In genomic region chr2:151853070-151853758, GRCh38 we compare ENCODE assay signal across 1 cellular context.
TF ChIP-seq lines count a peak whose summit lies in the region.

No MANE protein-coding gene starts in this region.

TF ChIP-seq in HepG2, 621 proteins besides CTCF, POLR2A, EP300 and RAD21 (continued from another document and continues in another):
- no peak for TF ChIP-seq ZXDC (CRISPR knock-in tag; IDR thresholded peaks at IDR 0.05)
- no peak for TF ChIP-seq HNRNPL (IDR thresholded peaks at IDR 0.05; ENCODE audit: low read depth, low read length)
- TF ChIP-seq CBX2 (IDR thresholded peaks at IDR 0.05; ENCODE audit: low read depth, low read length): no peak
- TF ChIP-seq CBX2 (CRISPR knock-in tag; IDR thresholded peaks at IDR 0.05; ENCODE audit: low read depth): no peak
- TF ChIP-seq KDM4B (CRISPR knock-in tag; IDR thresholded peaks at IDR 0.05): no peak
- no peak for TF ChIP-seq KDM6A (CRISPR knock-in tag; IDR thresholded peaks at IDR 0.05; ENCODE audit: low read depth)
- TF ChIP-seq SMAD3 (CRISPR knock-in tag; IDR thresholded peaks at IDR 0.05): peak; percentile 41; the same call in 1 of the 2 replicates
- no peak for TF ChIP-seq BATF2 (CRISPR knock-in tag; IDR thresholded peaks at IDR 0.05)
- no peak for TF ChIP-seq SOX6 (IDR thresholded peaks at IDR 0.05)
- TF ChIP-seq SOX6 (CRISPR knock-in tag; IDR thresholded peaks at IDR 0.05): peak; percentile 94
- TF ChIP-seq POGK (CRISPR knock-in tag; conservative IDR thresholded peaks at IDR 0.05): no peak
- TF ChIP-seq E2F1 (CRISPR knock-in tag; IDR thresholded peaks at IDR 0.05): no peak
- no peak for TF ChIP-seq CC2D1A (CRISPR knock-in tag; IDR thresholded peaks at IDR 0.05)
- TF ChIP-seq NFIB (CRISPR knock-in tag; IDR thresholded peaks at IDR 0.05; ENCODE audit: borderline replicate concordance): no peak
- TF ChIP-seq ZNF883 (CRISPR knock-in tag; IDR thresholded peaks at IDR 0.05; ENCODE audit: not compliant biosample characterization): no peak
- peak; percentile 49 for TF ChIP-seq POGZ (CRISPR knock-in tag; IDR thresholded peaks at IDR 0.05)
- no peak for TF ChIP-seq RFX5 (IDR thresholded peaks at IDR 0.05; ENCODE audit: low read depth, low read length)
- TF ChIP-seq DMAP1 (CRISPR knock-in tag; IDR thresholded peaks at IDR 0.05): no peak
- TF ChIP-seq ZNF34 (CRISPR knock-in tag; IDR thresholded peaks at IDR 0.05; ENCODE audit: borderline replicate concordance): no peak
- TF ChIP-seq ZNF350 (CRISPR knock-in tag; IDR thresholded peaks at IDR 0.05; ENCODE audit: borderline replicate concordance, low read depth): no peak
- TF ChIP-seq ZNF749 (CRISPR knock-in tag; IDR thresholded peaks at IDR 0.05; ENCODE audit: borderline replicate concordance): no peak
- no peak for TF ChIP-seq NR2C2 (CRISPR knock-in tag; IDR thresholded peaks at IDR 0.05; ENCODE audit: borderline replicate concordance)
- no peak for TF ChIP-seq TCF7L2 (IDR thresholded peaks at IDR 0.05; ENCODE audit: low read depth, low read length)
- TF ChIP-seq KMT2B (CRISPR knock-in tag; IDR thresholded peaks at IDR 0.05): no peak
- no peak for TF ChIP-seq EED (CRISPR knock-in tag; IDR thresholded peaks at IDR 0.05)
- TF ChIP-seq STAT5B (CRISPR knock-in tag; IDR thresholded peaks at IDR 0.05): no peak
- no peak for TF ChIP-seq ZSCAN29 (CRISPR knock-in tag; conservative IDR thresholded peaks at IDR 0.05)
- TF ChIP-seq MLX (CRISPR knock-in tag; IDR thresholded peaks at IDR 0.05): peak; percentile 98
- peak; percentile 68; the same call in 1 of the 2 replicates for TF ChIP-seq ARNTL (CRISPR knock-in tag; IDR thresholded peaks at IDR 0.05)
- TF ChIP-seq SOX13 (IDR thresholded peaks at IDR 0.05): no peak; the same call in 1 of the 2 replicates
- TF ChIP-seq SOX13 (CRISPR knock-in tag; conservative IDR thresholded peaks at IDR 0.05 in 1 of 2, IDR thresholded peaks at IDR 0.05 in 1 of 2): peak in 1 of 2 experiments; percentile 91; a peak in 2 of 4 replicates
- no peak for TF ChIP-seq ZBTB4 (CRISPR knock-in tag; IDR thresholded peaks at IDR 0.05; ENCODE audit: borderline replicate concordance)
- TF ChIP-seq SALL2 (CRISPR knock-in tag; IDR thresholded peaks at IDR 0.05): no peak
- TF ChIP-seq ZFY (CRISPR knock-in tag; IDR thresholded peaks at IDR 0.05): no peak
- TF ChIP-seq U2AF1 (optimal IDR thresholded peaks at IDR 0.05; ENCODE audit: low read depth, low read length): no peak
- no peak for TF ChIP-seq ZNF512B (CRISPR knock-in tag; IDR thresholded peaks at IDR 0.05; ENCODE audit: borderline replicate concordance)
- TF ChIP-seq SKI (IDR thresholded peaks at IDR 0.05; ENCODE audit: partially characterized antibody): peak; percentile 15
- TF ChIP-seq BCL6 (CRISPR knock-in tag; IDR thresholded peaks at IDR 0.05): peak; percentile 71
- TF ChIP-seq REPIN1 (CRISPR knock-in tag; IDR thresholded peaks at IDR 0.05; ENCODE audit: borderline replicate concordance, low read depth): 0 out of 2 replicates have a peak, but pooled peaks have one; percentile 35
- no peak for TF ChIP-seq ZNF280D (CRISPR knock-in tag; IDR thresholded peaks at IDR 0.05)
- TF ChIP-seq ZNF547 (CRISPR knock-in tag; IDR thresholded peaks at IDR 0.05): no peak
- TF ChIP-seq ZNF337 (CRISPR knock-in tag; IDR thresholded peaks at IDR 0.05; ENCODE audit: borderline replicate concordance, low read depth): no peak
- no peak for TF ChIP-seq ZNF597 (CRISPR knock-in tag; IDR thresholded peaks at IDR 0.05)
- 0 out of 2 replicates have a peak, but pooled peaks have one; percentile 0 for TF ChIP-seq CAMTA2 (CRISPR knock-in tag; IDR thresholded peaks at IDR 0.05; ENCODE audit: borderline replicate concordance)
- TF ChIP-seq ZBTB21 (CRISPR knock-in tag; IDR thresholded peaks at IDR 0.05): no peak
- TF ChIP-seq ZNF619 (CRISPR knock-in tag; IDR thresholded peaks at IDR 0.05): no peak
- no peak; the same call in 1 of the 2 replicates for TF ChIP-seq MEF2D (CRISPR knock-in tag; IDR thresholded peaks at IDR 0.05)
